Comparison of ENCODE assay signal across 25 cellular contexts in the genomic region with DNA sequence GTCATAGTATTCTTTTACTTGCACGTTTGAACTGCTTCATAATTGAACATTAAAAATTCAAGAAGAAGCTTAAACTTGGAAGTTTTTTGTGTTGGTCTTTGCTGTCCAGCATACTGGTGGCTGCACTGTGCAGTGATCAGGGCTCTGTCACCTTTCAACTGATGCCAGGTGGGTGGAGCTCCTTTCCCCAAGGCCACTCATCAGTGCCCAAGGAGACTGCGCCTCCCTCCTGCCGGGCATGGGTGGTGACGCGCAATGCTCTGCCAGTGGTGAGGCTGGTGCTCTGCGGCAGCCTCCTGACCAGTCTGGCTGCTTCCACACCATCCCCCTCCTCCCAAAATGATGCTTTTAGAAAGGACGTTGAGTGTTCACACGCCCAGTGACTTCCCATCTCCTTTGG. TPM values are rescaled to one million over a fixed set of nuclear protein-coding genes. Genes with fewer than 3 reads are reported as not detected.
"Had no signal": no experiment of that assay in that cellular context is flagged by ENCODE, and none has a peak within 500 bp of the region (broad histone marks: within the 10 kb centered on the region; RNA-seq: fewer than 3 reads in every experiment).

No MANE protein-coding gene starts in this region.

- ATAC-seq: activated CD4-positive, alpha-beta T cell treated with anti-CD3 and anti-CD28 coated beads for 36 hours; activated CD8-positive, alpha-beta memory T cell treated with anti-CD3 and anti-CD28 coated beads, Interleukin-2, amount 10 ng/mL, durations not matched to agents 7 days and 5 days; activated CD8-positive, alpha-beta T cell treated with anti-CD3 and anti-CD28 coated beads, Interleukin-2, amount 10 ng/mL, durations not matched to agents 7 days and 5 days; activated naive CD8-positive, alpha-beta T cell treated with anti-CD3 and anti-CD28 coated beads, Interleukin-2, amount 50 U/mL, for 24 hours; esophagus mucosa had no signal

- H3K36me3 ChIP-seq: ascending aorta had no signal

- H3K4me1 ChIP-seq: ascending aorta had no signal

- H3K27me3 ChIP-seq: ascending aorta had no signal

- H3K4me3 ChIP-seq: ascending aorta, coronary artery, dorsolateral prefrontal cortex had no signal

- DNase-seq: activated CD4-positive, alpha-beta memory T cell treated with anti-CD3 and anti-CD28 coated beads for 36 hours; activated CD4-positive, alpha-beta T cell treated with anti-CD3 and anti-CD28 coated beads for 36 hours; activated CD4-positive, alpha-beta T cell treated with anti-CD3 and anti-CD28 coated beads, Interleukin-2, amount 10 ng/mL, durations not matched to agents 24 days and 14 days; activated CD4-positive, CD25-positive, alpha-beta regulatory T cell; activated CD4-positive, CD25-positive, alpha-beta regulatory T cell treated with anti-CD3 and anti-CD28 coated beads, Interleukin-2, amount 50 U/mL, for 72 hours; activated CD8-positive, alpha-beta memory T cell treated with anti-CD3 and anti-CD28 coated beads, Interleukin-2, amount 10 ng/mL, durations not matched to agents 7 days and 5 days; activated CD8-positive, alpha-beta memory T cell treated with anti-CD3 and anti-CD28 coated beads, Interleukin-2, amount 50 U/mL, for 4 hours; activated CD8-positive, alpha-beta T cell treated with anti-CD3 and anti-CD28 coated beads, Interleukin-2, amount 10 ng/mL, durations not matched to agents 7 days and 5 days; activated effector memory CD4-positive, alpha-beta T cell treated with anti-CD3 and anti-CD28 coated beads, Interleukin-2, amount 50 U/mL, for 16 hours; activated naive CD4-positive, alpha-beta T cell treated with anti-CD3 and anti-CD28 coated beads for 36 hours; activated naive CD8-positive, alpha-beta T cell treated with anti-CD3 and anti-CD28 coated beads for 36 hours; activated naive CD8-positive, alpha-beta T cell treated with anti-CD3 and anti-CD28 coated beads, Interleukin-2, amount 50 U/mL, for 24 hours; activated T-cell treated with anti-CD3 and anti-CD28 coated beads, Interleukin-2, amount 50 U/mL, for 1 hour; activated T-cell treated with anti-CD3 and anti-CD28 coated beads, Interleukin-2, amount 50 U/mL, for 48 hours; dorsolateral prefrontal cortex; effector memory CD4-positive, alpha-beta T cell; endodermal cell; foreskin fibroblast; head of caudate nucleus; T-helper 2 cell had no signal

- FAIRE-seq: bronchial epithelial cell, frontal cortex had no signal

- H3K27ac ChIP-seq: ascending aorta, coronary artery, dorsolateral prefrontal cortex had no signal

RNA-seq across cellular contexts. Expression of a gene that starts 16.0 kb away (rescaled TPM):
- total RNA-seq: bronchial epithelial cell had no signal
